ENCODE assay signal across 8 cellular contexts in genomic region chr22:30005213-30005857, GRCh38.
A peak's percentile ranks its signal among the peaks of the same experiment; 100 is the strongest.
DNase-seq lines count a peak whose midpoint lies in the region; ATAC-seq, FAIRE-seq and TF ChIP-seq lines count a peak whose summit lies in the region.

No MANE protein-coding gene starts in this region.

- FAIRE-seq in small intestine (lab: Jason Lieb, UNC) = no peak

- no peaks in the 10 kb centered on the region for H3K27me3 ChIP-seq in hepatocyte
- no peaks in the 10 kb centered on the region for H3K27me3 ChIP-seq in small intestine (ENCODE audit: control insufficient read depth in 2 of 2, insufficient read depth in 2 of 2, low read length in 2 of 2)

- peaks cover 4% of the 10 kb centered on the region for H4K20me1 ChIP-seq in hepatocyte (ENCODE audit: insufficient read depth, poor library complexity, severe bottlenecking)

- in situ Hi-C loops in astrocyte of the cerebellum (cut with HindIII; ENCODE audit: low sequenced_read_pairs) = no loop called here

- H3K9me3 ChIP-seq in hepatocyte (ENCODE audit: low read depth) = no peaks in the 10 kb centered on the region
- H3K9me3 ChIP-seq in small intestine (ENCODE audit: control insufficient read depth, low read depth) = no peaks in the 10 kb centered on the region

- no peak overlapping the region for H2AFZ ChIP-seq in hepatocyte

- H3K4me1 ChIP-seq in hepatocyte (ENCODE audit: insufficient read depth) = no peaks in the 10 kb centered on the region
- no peaks in the 10 kb centered on the region for H3K4me1 ChIP-seq in small intestine (ENCODE audit: control insufficient read depth in 2 of 2, insufficient read depth in 1 of 2, low read depth in 1 of 2, low read length in 1 of 2)

- H3K27ac ChIP-seq in hepatocyte (no peak overlapping the region), small intestine (ENCODE audit: low read depth in 1 of 2, low read length in 1 of 2) (no peak overlapping the region)

- H3K4me3 ChIP-seq in astrocyte of the cerebellum (ENCODE audit: low read depth, low read length) (no peak overlapping the region), hepatocyte (no peak overlapping the region), small intestine (ENCODE audit: low read depth in 1 of 2, low read length in 2 of 2) (no peak overlapping the region)

- TF ChIP-seq CTCF in astrocyte of the cerebellum (IDR thresholded peaks at IDR 0.05; ENCODE audit: low read depth, low read length, missing control alignments) = peak; percentile 99
- peak; percentile 97 for TF ChIP-seq CTCF in hepatocyte (IDR thresholded peaks at IDR 0.05; ENCODE audit: poor library complexity)

- H3K9me2 ChIP-seq in hepatocyte (replicated peaks; ENCODE audit: insufficient read depth) = no peaks in the 10 kb centered on the region

- peak; percentile 81 for DNase-seq in GM03348 (ENCODE audit: low spot score)
- DNase-seq in MV-4-11 (lab: John Stamatoyannopoulos, UW) = peak; percentile 26
- peak; percentile 7 for DNase-seq in T-helper 22 cell (ENCODE audit: low read depth)
- DNase-seq in astrocyte of the cerebellum (ENCODE audit: low read depth) = peak; percentile 56
- peak; percentile 75 for DNase-seq in hepatocyte (ENCODE audit: low spot score)
- DNase-seq in small intestine = peak; percentile 79
- DNase-seq in NCI-H187 treated with DMSO at 0.1 percent for 48 hours (lab: John Stamatoyannopoulos, UW) = no peak

- WGBS in hepatocyte (ENCODE audit: low lambda C conversion rate, missing lambda C conversion rate) = 25% methylated on average over 3 of the region's 3 CpGs
- 46 to 51% (median 49%) methylated on average over 3 of the region's 3 CpGs for WGBS in small intestine, 3 donors

- no peaks in the 10 kb centered on the region for H3K36me3 ChIP-seq in hepatocyte (replicated peaks; ENCODE audit: insufficient read depth, low read depth)
- H3K36me3 ChIP-seq in small intestine (ENCODE audit: control insufficient read depth in 2 of 2, insufficient read depth in 2 of 2, low read length in 2 of 2) = peaks cover 6 to 27% of the 10 kb centered on the region in 2 donors

- no peak for ATAC-seq in HG03521 (IDR thresholded peaks at IDR 0.05; ENCODE audit: unreplicated experiment)

- H3K79me2 ChIP-seq in hepatocyte = peaks cover 5% of the 10 kb centered on the region

- H3K4me2 ChIP-seq in hepatocyte = no peak overlapping the region
